ENCODE assay signal across 23 cellular contexts in the genomic region with DNA sequence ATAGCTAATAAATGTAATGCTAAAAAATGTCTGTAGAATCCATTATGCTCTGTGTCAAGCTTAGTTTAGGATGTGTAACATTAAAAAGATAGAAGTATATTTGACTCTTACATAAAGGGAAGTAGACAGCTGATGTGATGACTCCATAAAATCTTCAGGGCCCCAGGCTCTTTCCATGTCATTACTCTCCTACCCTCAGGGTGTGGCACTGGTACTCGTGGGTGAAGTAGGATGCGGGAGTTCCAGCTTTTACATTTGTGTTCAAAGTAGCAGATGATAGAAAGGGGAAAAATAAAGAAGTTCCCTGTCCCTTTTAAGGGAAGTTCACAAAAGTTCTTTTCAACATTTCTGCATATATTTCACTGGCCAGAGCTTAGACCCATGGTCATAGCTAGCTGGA.
"Had no signal": no experiment of that assay in that cellular context is flagged by ENCODE, and none has a peak within 500 bp of the region (broad histone marks: within the 10 kb centered on the region; RNA-seq: fewer than 3 reads in every experiment).

No MANE protein-coding gene starts in this region.

- H3K9me3 Mint-ChIP-seq: dendritic cell treated with granulocyte-macrophage colony-stimulating factor and Interleukin-4, amounts not matched to agents 40 ng/mL and 50 ng/mL, for 4 days had no signal

- H3K27ac Mint-ChIP-seq: dendritic cell treated with granulocyte-macrophage colony-stimulating factor and Interleukin-4, amounts not matched to agents 40 ng/mL and 50 ng/mL, for 4 days; effector memory CD8-positive, alpha-beta T cell; endodermal cell had no signal

- H3K36me3 ChIP-seq: colonic mucosa, esophagus muscularis mucosa, esophagus squamous epithelium, gastrocnemius medialis, gastroesophageal sphincter, heart left ventricle had no signal

- DNase-seq: colonic mucosa; cortex of kidney; dermis blood vessel endothelial cell; dorsolateral prefrontal cortex; effector CD4-positive, alpha-beta T cell; effector CD8-positive, alpha-beta T cell; effector memory CD4-positive, alpha-beta T cell; effector memory CD8-positive, alpha-beta T cell; endodermal cell; erythroblast; esophagus squamous epithelium; foreskin fibroblast; foreskin keratinocyte; foreskin melanocyte; gastrocnemius medialis; glutamatergic neuron; heart left ventricle had no signal

- H3K4me1 Mint-ChIP-seq: endodermal cell had no signal

- H3K9me3 ChIP-seq: colonic mucosa, esophagus muscularis mucosa, esophagus squamous epithelium, gastrocnemius medialis, gastroesophageal sphincter had no signal

- H3K4me1 ChIP-seq: colonic mucosa, esophagus muscularis mucosa, esophagus squamous epithelium, foreskin keratinocyte, gastrocnemius medialis, gastroesophageal sphincter had no signal

- ATAC-seq: effector memory CD8-positive, alpha-beta T cell; esophagus mucosa; foreskin keratinocyte; gastrocnemius medialis; gastroesophageal sphincter; heart left ventricle had no signal

- H3K4me3 Mint-ChIP-seq: dendritic cell treated with granulocyte-macrophage colony-stimulating factor and Interleukin-4, amounts not matched to agents 40 ng/mL and 50 ng/mL, for 4 days; effector memory CD8-positive, alpha-beta T cell; endodermal cell had no signal

- H3K27ac ChIP-seq: colonic mucosa, coronary artery, dorsolateral prefrontal cortex, epithelial cell of prostate, esophagus muscularis mucosa, esophagus squamous epithelium, foreskin keratinocyte, gastrocnemius medialis, gastroesophageal sphincter, heart left ventricle had no signal

- H3K4me3 ChIP-seq: colonic mucosa, coronary artery, dorsolateral prefrontal cortex, esophagus muscularis mucosa, esophagus squamous epithelium, gastrocnemius medialis, gastroesophageal sphincter, heart left ventricle had no signal

- H3K27me3 Mint-ChIP-seq: effector memory CD8-positive, alpha-beta T cell had no signal

- H3K27me3 ChIP-seq: colonic mucosa, dorsolateral prefrontal cortex, esophagus muscularis mucosa, esophagus squamous epithelium, gastrocnemius medialis, gastroesophageal sphincter had no signal
